8 cellular contexts compared by ENCODE assay signal in genomic region chr6:144064402-144064830, GRCh38. TPM values are rescaled to one million over a fixed set of nuclear protein-coding genes. Genes with fewer than 3 reads are reported as not detected.
A peak's percentile ranks its signal among the peaks of the same experiment; 100 is the strongest.
DNase-seq lines count a peak whose midpoint lies in the region; ATAC-seq and TF ChIP-seq lines count a peak whose summit lies in the region.

No MANE protein-coding gene starts in this region.

- no peaks in the 10 kb centered on the region for H3K9me3 Mint-ChIP-seq in activated CD8-positive, alpha-beta T cell treated with anti-CD3 and anti-CD28 coated beads for 36 hours
- no peaks in the 10 kb centered on the region for H3K9me3 Mint-ChIP-seq in endothelial cell (ENCODE audit: unreplicated experiment)
- no peaks in the 10 kb centered on the region for H3K9me3 Mint-ChIP-seq in naive thymus-derived CD8-positive, alpha-beta T cell
- no peaks in the 10 kb centered on the region for H3K9me3 Mint-ChIP-seq in stimulated activated naive CD8-positive, alpha-beta T cell treated with anti-CD3 and anti-CD28 coated beads, Interleukin-15, Interleukin-2, amounts not matched to agents 100 ng/mL and 50 ng/mL, for 24 hours

- H3K4me3 Mint-ChIP-seq in activated CD8-positive, alpha-beta T cell treated with anti-CD3 and anti-CD28 coated beads for 36 hours: peak overlapping the region; percentile 84
- H3K4me3 Mint-ChIP-seq in endothelial cell (ENCODE audit: unreplicated experiment): peak overlapping the region; percentile 86
- peak overlapping the region; percentile 79 to 96 (median 92) for H3K4me3 Mint-ChIP-seq in naive thymus-derived CD8-positive, alpha-beta T cell
- peak overlapping the region; percentile 85 for H3K4me3 Mint-ChIP-seq in stimulated activated naive CD8-positive, alpha-beta T cell treated with anti-CD3 and anti-CD28 coated beads, Interleukin-15, Interleukin-2, amounts not matched to agents 100 ng/mL and 50 ng/mL, for 24 hours

- H3K27ac Mint-ChIP-seq in activated CD8-positive, alpha-beta T cell treated with anti-CD3 and anti-CD28 coated beads for 36 hours: peak overlapping the region; percentile 83
- H3K27ac Mint-ChIP-seq in endothelial cell (ENCODE audit: unreplicated experiment): no peak overlapping the region
- H3K27ac Mint-ChIP-seq in naive thymus-derived CD8-positive, alpha-beta T cell: peak overlapping the region; percentile 54 to 95 (median 92)
- H3K27ac Mint-ChIP-seq in stimulated activated naive CD8-positive, alpha-beta T cell treated with anti-CD3 and anti-CD28 coated beads, Interleukin-15, Interleukin-2, amounts not matched to agents 100 ng/mL and 50 ng/mL, for 24 hours: peak overlapping the region; percentile 87

- H3K36me3 Mint-ChIP-seq in activated CD8-positive, alpha-beta T cell treated with anti-CD3 and anti-CD28 coated beads for 36 hours (ENCODE audit: low read depth): peaks cover 3% of the 10 kb centered on the region
- no peaks in the 10 kb centered on the region for H3K36me3 Mint-ChIP-seq in endothelial cell (ENCODE audit: low read depth, unreplicated experiment)
- no peaks in the 10 kb centered on the region for H3K36me3 Mint-ChIP-seq in naive thymus-derived CD8-positive, alpha-beta T cell
- H3K36me3 Mint-ChIP-seq in stimulated activated naive CD8-positive, alpha-beta T cell treated with anti-CD3 and anti-CD28 coated beads, Interleukin-15, Interleukin-2, amounts not matched to agents 100 ng/mL and 50 ng/mL, for 24 hours (ENCODE audit: low read depth): no peaks in the 10 kb centered on the region

- no peaks in the 10 kb centered on the region for H3K27me3 Mint-ChIP-seq in activated CD8-positive, alpha-beta T cell treated with anti-CD3 and anti-CD28 coated beads for 36 hours
- H3K27me3 Mint-ChIP-seq in endothelial cell (ENCODE audit: unreplicated experiment): peaks cover 14% of the 10 kb centered on the region
- H3K27me3 Mint-ChIP-seq in naive thymus-derived CD8-positive, alpha-beta T cell: no peaks in the 10 kb centered on the region
- H3K27me3 Mint-ChIP-seq in stimulated activated naive CD8-positive, alpha-beta T cell treated with anti-CD3 and anti-CD28 coated beads, Interleukin-15, Interleukin-2, amounts not matched to agents 100 ng/mL and 50 ng/mL, for 24 hours: peaks cover 18% of the 10 kb centered on the region

- CTCF ChIA-PET in activated CD8-positive, alpha-beta T cell treated with anti-CD3 and anti-CD28 coated beads for 36 hours (lab: Charles Lee): interaction anchor here (0.8 to 4.4 kb wide), 9 partner anchors 9 to 154 kb away, joined by 3 to 19 read pairs (median 4); partner anchors contain the start of gene SF3B5

- POLR2A ChIA-PET in activated CD8-positive, alpha-beta T cell treated with anti-CD3 and anti-CD28 coated beads for 36 hours (lab: Charles Lee): interaction anchor here (1.0 to 4.7 kb wide), 6 partner anchors 9 to 36 kb away, joined by 3 to 45 read pairs (median 4); partner anchors contain the start of gene SF3B5
- POLR2A ChIA-PET in naive thymus-derived CD8-positive, alpha-beta T cell (lab: Charles Lee): interaction anchor here (0.5 to 3.9 kb wide), 16 partner anchors 9 to 1671 kb away, joined by 3 to 54 read pairs (median 4); partner anchors contain the start of genes EPM2A, LTV1 and SF3B5

- intact Hi-C loops in activated CD8-positive, alpha-beta T cell treated with anti-CD3 and anti-CD28 coated beads for 36 hours (cut with micrococcal nuclease): loop anchor here (2.0 kb wide), 1 partner anchor 30 kb away; the partner anchor contains the start of gene SF3B5

- peak overlapping the region; percentile 51 for H3K27ac ChIP-seq in C4-2B

- ATAC-seq in GM21515 (IDR thresholded peaks at IDR 0.05; ENCODE audit: unreplicated experiment): peak; percentile 23
- peak; percentile 40 for ATAC-seq in activated CD8-positive, alpha-beta T cell treated with anti-CD3 and anti-CD28 coated beads for 36 hours
- peak; percentile 15 for ATAC-seq in naive thymus-derived CD8-positive, alpha-beta T cell

- peaks cover 41% of the 10 kb centered on the region for H3K4me1 Mint-ChIP-seq in activated CD8-positive, alpha-beta T cell treated with anti-CD3 and anti-CD28 coated beads for 36 hours (ENCODE audit: low read depth)
- H3K4me1 Mint-ChIP-seq in endothelial cell (ENCODE audit: unreplicated experiment): peaks cover 16% of the 10 kb centered on the region
- H3K4me1 Mint-ChIP-seq in naive thymus-derived CD8-positive, alpha-beta T cell: peaks cover 14 to 34% (median 25%) of the 10 kb centered on the region in 4 donors
- peaks cover 51% of the 10 kb centered on the region for H3K4me1 Mint-ChIP-seq in stimulated activated naive CD8-positive, alpha-beta T cell treated with anti-CD3 and anti-CD28 coated beads, Interleukin-15, Interleukin-2, amounts not matched to agents 100 ng/mL and 50 ng/mL, for 24 hours (ENCODE audit: low read depth)

- peak overlapping the region; percentile 64 for H3K4me3 ChIP-seq in Jurkat, Clone E6-1 (ENCODE audit: low read length)

- DNase-seq in Jurkat, Clone E6-1 (ENCODE audit: low read depth, low spot score): no peak
- peak; percentile 89 for DNase-seq in activated CD8-positive, alpha-beta T cell treated with anti-CD3 and anti-CD28 coated beads for 36 hours
- DNase-seq in endothelial cell (ENCODE audit: low spot score): peak; percentile 18
- DNase-seq in naive thymus-derived CD8-positive, alpha-beta T cell: peak; percentile 23 to 72 (median 40)
- no peak for DNase-seq in A172 (ENCODE audit: low spot score)

- TF ChIP-seq CTCF in C4-2B (conservative IDR thresholded peaks at IDR 0.05) (no peak), endothelial cell (IDR thresholded peaks at IDR 0.05; ENCODE audit: unreplicated experiment) (no peak)
- no peak for TF ChIP-seq CTCF in activated CD8-positive, alpha-beta T cell treated with anti-CD3 and anti-CD28 coated beads for 36 hours (IDR thresholded peaks at IDR 0.05)

RNA-seq across cellular contexts. Expression of gene SF3B5, which starts 31.0 kb away (rescaled TPM):
- polyA plus RNA-seq in Jurkat, Clone E6-1 (2012; ENCODE audit: insufficient read depth, insufficient read length): 195 TPM
- total RNA-seq in activated CD8-positive, alpha-beta T cell treated with anti-CD3 and anti-CD28 coated beads for 36 hours: 100 to 1,000 TPM; 207 to 210 TPM
- 113 TPM for total RNA-seq in endothelial cell (ENCODE audit: unreplicated experiment)
- total RNA-seq in naive thymus-derived CD8-positive, alpha-beta T cell: 10 to 100 TPM; 94.8 to 95.3 TPM
- 100 to 1,000 TPM; 390 to 417 (median 416) TPM for polyA plus RNA-seq in naive thymus-derived CD8-positive, alpha-beta T cell
- 118 and 150 TPM in 2 replicates for total RNA-seq in A172 (2014; rRNA removed; shearing (Covaris generic))

RNA-seq across cellular contexts. Expression of gene PLAGL1, which starts 56.4 kb away (rescaled TPM):
- polyA plus RNA-seq in Jurkat, Clone E6-1 (2012; ENCODE audit: insufficient read depth, insufficient read length): 11.6 TPM
- total RNA-seq in activated CD8-positive, alpha-beta T cell treated with anti-CD3 and anti-CD28 coated beads for 36 hours: 10 to 100 TPM; 19.0 to 20.7 TPM
- 294 TPM for total RNA-seq in endothelial cell (ENCODE audit: unreplicated experiment)
- 1 to 10 TPM; 7.6 to 8.0 TPM for total RNA-seq in naive thymus-derived CD8-positive, alpha-beta T cell
- 1 to 10 TPM; 2.9 to 4.9 (median 3.3) TPM for polyA plus RNA-seq in naive thymus-derived CD8-positive, alpha-beta T cell
- 0.38 and 1.5 TPM in 2 replicates for total RNA-seq in A172 (2014; rRNA removed; shearing (Covaris generic))

Comparison
In these comparisons a context has a peak if more than half of its experiments do, and no peak if none do; other contexts are left out.
1. DNase-seq: peak in activated CD8-positive, alpha-beta T cell treated with anti-CD3 and anti-CD28 coated beads for 36 hours (single experiment), endothelial cell (single experiment) and naive thymus-derived CD8-positive, alpha-beta T cell (10 of 10); none in Jurkat, Clone E6-1 (single experiment) and A172 (single experiment).
2. RNA of gene PLAGL1, which starts 56.4 kb away (total RNA-seq): 294 TPM in endothelial cell (single experiment); 19.0 to 20.7 TPM in activated CD8-positive, alpha-beta T cell treated with anti-CD3 and anti-CD28 coated beads for 36 hours, 7.6 to 8.0 TPM in naive thymus-derived CD8-positive, alpha-beta T cell and 0.38 to 1.5 TPM in A172; every median in the first group is over 10 times any median in the second.
3. Peak in every context shown above with its lines, with median percentiles within 50 percentile points of each other: ATAC-seq and H3K4me3 Mint-ChIP-seq.